In genomic region chrX:44344687-44345086, GRCh38 we compare ENCODE assay signal across 10 cellular contexts. TPM values are rescaled to one million over a fixed set of nuclear protein-coding genes. Genes with fewer than 3 reads are reported as not detected.
DNase-seq lines count a peak whose midpoint lies in the region; ATAC-seq and TF ChIP-seq lines count a peak whose summit lies in the region.
"Had no signal": no experiment of that assay in that cellular context is flagged by ENCODE, and none has a peak within 500 bp of the region (broad histone marks: within the 10 kb centered on the region; RNA-seq: fewer than 3 reads in every experiment).

No MANE protein-coding gene starts in this region.

- H3K27ac ChIP-seq in Panc1 (ENCODE audit: low read length): no peak overlapping the region
- no peak overlapping the region for H3K27ac ChIP-seq in colonic mucosa
- H3K27ac ChIP-seq in suprapubic skin: no peak overlapping the region
- H3K27ac ChIP-seq in prostate gland: no peak overlapping the region

- TF ChIP-seq CTCF in Panc1 (IDR thresholded peaks at IDR 0.05) (no peak), colonic mucosa (IDR thresholded peaks at IDR 0.05) (no peak), suprapubic skin (IDR thresholded peaks at IDR 0.05) (no peak), prostate gland (IDR thresholded peaks at IDR 0.05) (no peak)

- H3K36me3 ChIP-seq in Panc1 (ENCODE audit: control insufficient read depth, insufficient read depth, low read length) (no peaks in the 10 kb centered on the region), colonic mucosa (no peaks in the 10 kb centered on the region), suprapubic skin (no peaks in the 10 kb centered on the region), prostate gland (no peaks in the 10 kb centered on the region)

- no peak for TF ChIP-seq EP300 in suprapubic skin (IDR thresholded peaks at IDR 0.05)

- no peak for TF ChIP-seq POLR2A in suprapubic skin (IDR thresholded peaks at IDR 0.05)
- no peak for TF ChIP-seq POLR2A in prostate gland (IDR thresholded peaks at IDR 0.05)

- no TSS peak for BruUV-seq in Panc1 (replicated peaks; lab: Mats Ljungman, UMichigan)

- in situ Hi-C loops in Panc1 (cut with HindIII; ENCODE audit: low pct_unique_long_range_greater_than_20kb, low sequenced_read_pairs): no loop called here

- no peak; the same call in 1 of the 2 replicates for ATAC-seq in Panc1
- ATAC-seq: HCT116 had no signal

- DNase-seq in activated gamma-delta T cell treated with Interleukin-2 at 50 U/mL for 16 hours (peak; percentile 4), activated gamma-delta T cell (lab: John Stamatoyannopoulos, UW) (no peak), Panc1 (ENCODE audit: low read depth, low spot score) (no peak), colonic mucosa (no peak), suprapubic skin (ENCODE audit: low spot score in 2 of 2) (no peak), amniotic stem cell (lab: John Stamatoyannopoulos, UW) (no peak), prostate gland (ENCODE audit: low spot score) (no peak), kidney glomerular epithelial cell (lab: John Stamatoyannopoulos, UW) (no peak)
- DNase-seq: Karpas-422 had no signal

- H3K4me1 ChIP-seq in Panc1 (ENCODE audit: control insufficient read depth, insufficient read depth, low read length): peaks cover 3% of the 10 kb centered on the region; the same call in 1 of the 2 replicates
- no peaks in the 10 kb centered on the region for H3K4me1 ChIP-seq in colonic mucosa
- peaks cover 4% of the 10 kb centered on the region for H3K4me1 ChIP-seq in suprapubic skin
- H3K4me1 ChIP-seq in prostate gland (replicated peaks): no peaks in the 10 kb centered on the region

- CTCF ChIA-PET in Panc1 (lab: Charles Lee): no interaction called here

- H3K4me3 ChIP-seq in Panc1 (ENCODE audit: low read depth in 2 of 2, low read length in 2 of 2) (peak overlapping the region; percentile 32 to 66), colonic mucosa (peak overlapping the region; percentile 28), suprapubic skin (peak overlapping the region; percentile 52), prostate gland (no peak overlapping the region)

- no peak overlapping the region for H3K9ac ChIP-seq in colonic mucosa (ENCODE audit: low read depth in 2 of 2, low read length in 2 of 2)

- H3K27me3 ChIP-seq in Panc1 (ENCODE audit: control insufficient read depth, insufficient read depth, low read length) (no peaks in the 10 kb centered on the region), colonic mucosa (no peaks in the 10 kb centered on the region), suprapubic skin (no peaks in the 10 kb centered on the region), prostate gland (replicated peaks; ENCODE audit: insufficient read depth) (no peaks in the 10 kb centered on the region)

- POLR2A ChIA-PET in Panc1 (lab: Charles Lee): no interaction called here

- no peaks in the 10 kb centered on the region for H3K9me3 ChIP-seq in Panc1 (ENCODE audit: control insufficient read depth, insufficient read depth, low read depth, low read length)
- no peaks in the 10 kb centered on the region for H3K9me3 ChIP-seq in colonic mucosa
- no peaks in the 10 kb centered on the region for H3K9me3 ChIP-seq in suprapubic skin
- no peaks in the 10 kb centered on the region for H3K9me3 ChIP-seq in prostate gland

- intact Hi-C loops in Panc1 (cut with micrococcal nuclease; ENCODE audit: unreplicated experiment): no loop called here
- intact Hi-C loops in colonic mucosa (cut with DNase I): no loop called here
- intact Hi-C loops in prostate gland (cut with DNase I): loop anchor here (10.0 kb wide), 1 partner anchor 390 kb away; no protein-coding TSS in a partner anchor

- WGBS in suprapubic skin: 49% methylated on average over 7 of the region's 7 CpGs
- 68% methylated on average over 7 of the region's 7 CpGs for WGBS in prostate gland

RNA-seq across cellular contexts. Expression of gene EFHC2, which starts 1.2 kb away (rescaled TPM):
- total RNA-seq in Panc1 (2021; ENCODE audit: unreplicated experiment) (0.28 TPM), colonic mucosa (1 to 10 TPM in 1 of 2 donors, under 1 TPM in 1; 0.57 to 2.0 TPM), suprapubic skin (10 to 100 TPM in 2 of 4 donors, 1 to 10 TPM in 2; 5.1 to 16.1 (median 8.9) TPM), prostate gland (1 to 10 TPM; 3.0 to 6.2 TPM)
- polyA plus RNA-seq in Panc1 (2012; ENCODE audit: insufficient read length): 0.38 TPM

Comparison
In these comparisons a context has a peak if more than half of its experiments do, and no peak if none do; other contexts are left out.
1. H3K4me3 ChIP-seq: peak in Panc1 (2 of 2), colonic mucosa (single experiment) and suprapubic skin (single experiment); none in prostate gland (0 of 2).